25 cellular contexts compared by ENCODE assay signal in genomic region chr10:66886848-66887247, GRCh38. TPM values are rescaled to one million over a fixed set of nuclear protein-coding genes. Genes with fewer than 3 reads are reported as not detected.
"Had no signal": no experiment of that assay in that cellular context is flagged by ENCODE, and none has a peak within 500 bp of the region (broad histone marks: within the 10 kb centered on the region; RNA-seq: fewer than 3 reads in every experiment).

No MANE protein-coding gene starts in this region.

- DNase-seq: stimulated activated CD4-positive, alpha-beta T cell treated with anti-CD3 and anti-CD28 coated beads, Interleukin-2, amount 100 ng/mL, for 48 hours; stimulated activated CD4-positive, alpha-beta T cell treated with anti-CD3 and anti-CD28 coated beads, Interleukin-4, amount 100 ng/mL, for 1 hour; stimulated activated CD4-positive, alpha-beta T cell treated with anti-CD3 and anti-CD28 coated beads, Interleukin-4, amount 100 ng/mL, for 24 hours; stimulated activated CD4-positive, alpha-beta T cell treated with anti-CD3 and anti-CD28 coated beads, Interleukin-4, amount 100 ng/mL, for 4 hours; stimulated activated CD8-positive, alpha-beta memory T cell treated with anti-CD3 and anti-CD28 coated beads, Interleukin-4, amount 100 ng/mL, for 48 hours; stimulated activated naive B cell treated with anti-CD40 and anti-IgM and Interleukin-4, amounts not matched to agents 10 μg/mL and 1 μg/mL and 100 μg/mL, for 72 hours; stimulated activated naive CD4-positive, alpha-beta T cell; stimulated activated naive CD4-positive, alpha-beta T cell treated with Interleukin-2 at 50 U/mL for 16 hours; stimulated activated naive CD8-positive, alpha-beta T cell treated with anti-CD3 and anti-CD28 coated beads, Interleukin-15, amount 100 ng/mL, for 72 hours; stimulated activated naive CD8-positive, alpha-beta T cell treated with anti-CD3 and anti-CD28 coated beads, Interleukin-15, Interleukin-2, amounts not matched to agents 100 U/mL and 50 U/mL, for 24 hours; stomach; substantia nigra; testis; thyroid gland; tibial artery; transverse colon; trophoblast cell; upper lobe of left lung; upper lobe of right lung; uterus had no signal

- H3K27me3 ChIP-seq: stomach, suprapubic skin, testis, thyroid gland, tibial artery, tibial nerve, transverse colon, upper lobe of left lung, upper lobe of right lung, uterus, vagina had no signal

- H3K36me3 ChIP-seq: stomach, suprapubic skin, thoracic aorta, thyroid gland, tibial artery, tibial nerve, transverse colon, upper lobe of left lung, upper lobe of right lung, uterus, vagina had no signal

- FAIRE-seq: urothelium cell line had no signal

- H3K27ac ChIP-seq: stomach, suprapubic skin, testis, thoracic aorta, thyroid gland, tibial artery, tibial nerve, transverse colon, upper lobe of left lung, upper lobe of right lung, uterus, vagina had no signal

- H3K4me3 ChIP-seq: stomach, suprapubic skin, testis, thoracic aorta, thyroid gland, tibial artery, tibial nerve, transverse colon, upper lobe of left lung, upper lobe of right lung, uterus, vagina had no signal

- H3K9me3 ChIP-seq: stomach, suprapubic skin, testis, thoracic aorta, thyroid gland, tibial artery, tibial nerve, transverse colon, upper lobe of left lung, upper lobe of right lung, uterus, vagina had no signal

RNA-seq across cellular contexts. Expression of gene LRRTM3, which starts 39.0 kb away (rescaled TPM):
- polyA plus RNA-seq: stomach had no signal
